Comparison of ENCODE assay signal across 7 cellular contexts in genomic region chr15:101642361-101642760, GRCh38. TPM values are rescaled to one million over a fixed set of nuclear protein-coding genes. Genes with fewer than 3 reads are reported as not detected.
A peak's percentile ranks its signal among the peaks of the same experiment; 100 is the strongest.
DNase-seq lines count a peak whose midpoint lies in the region; TF ChIP-seq lines count a peak whose summit lies in the region.

No MANE protein-coding gene starts in this region.

- CTCF ChIA-PET in HEK293 (lab: Yijun Ruan, JAX): interaction anchor here (0.7 to 5.4 kb wide), 39 partner anchors 8 to 1938 kb away, joined by 3 to 64 read pairs (median 8); partner anchors contain the start of genes SNRPA1 and TM2D3

- POLR2A ChIA-PET in HEK293 (lab: Yijun Ruan, JAX): interaction anchor here (1.5 kb wide), 1 partner anchor 348 kb away, joined by 4 read pairs; the partner anchor contains the start of gene SNRPA1

- 0 out of 2 replicates have a peak, but pooled peaks have one; percentile 38 for TF ChIP-seq CTCF in HEK293 (tag by site-specific recombination; IDR thresholded peaks at IDR 0.05)

- DNase-seq in SK-N-MC (ENCODE audit: low read depth, low spot score): no peak
- DNase-seq in fibroblast of peridontal ligament (ENCODE audit: extremely low read depth): peak; percentile 14
- DNase-seq in retina: peak; percentile 4
- no peak for DNase-seq in DMS153 (lab: John Stamatoyannopoulos, UW)
- DNase-seq in NCI-H1105 treated with DMSO at 0.1 percent for 48 hours (lab: John Stamatoyannopoulos, UW): no peak
- no peak for DNase-seq in mesenteric fat pad (ENCODE audit: low spot score)

- H3K9ac ChIP-seq in SK-N-MC (ENCODE audit: insufficient read length): peak overlapping the region; percentile 13

- H3K9me3 ChIP-seq in HEK293 (ENCODE audit: control insufficient read depth, insufficient read depth, low read depth, low read length): no peaks in the 10 kb centered on the region
- no peaks in the 10 kb centered on the region for H3K9me3 ChIP-seq in SK-N-MC (ENCODE audit: low read depth, low read length)

- peaks cover 74 to 78% of the 10 kb centered on the region in 2 experiments for H3K36me3 ChIP-seq in HEK293 (ENCODE audit: control insufficient read depth in 2 of 2, insufficient read depth in 1 of 2, low read length in 2 of 2)
- H3K36me3 ChIP-seq in SK-N-MC (ENCODE audit: insufficient read depth, low read length): peaks cover 64% of the 10 kb centered on the region

- peaks cover 4% of the 10 kb centered on the region; the same call in 1 of the 2 replicates for H3K4me1 ChIP-seq in HEK293 (ENCODE audit: control insufficient read depth, insufficient read depth, low read length)

- H3K27ac ChIP-seq in HEK293 (ENCODE audit: extremely low read depth, low read depth, low read length) (peak overlapping the region; percentile 47; the same call in 1 of the 2 replicates), SK-N-MC (peak overlapping the region; percentile 89)

- no peak overlapping the region for H3K4me3 ChIP-seq in HEK293 (ENCODE audit: low read depth, low read length)
- peak overlapping the region; percentile 8; the same call in 1 of the 2 replicates for H3K4me3 ChIP-seq in SK-N-MC

TF ChIP-seq in HEK293, 187 proteins besides CTCF, POLR2A, EP300 and RAD21:
- TF ChIP-seq ZNF600 (tag by site-specific recombination; IDR thresholded peaks at IDR 0.05) (no peak), ZNF274 (IDR thresholded peaks at IDR 0.05; ENCODE audit: low read length) (no peak), ZNF274 (tag by site-specific recombination; IDR thresholded peaks at IDR 0.05; ENCODE audit: borderline replicate concordance) (no peak), ZNF664 (tag by site-specific recombination; IDR thresholded peaks at IDR 0.05) (no peak), INSM2 (tag by site-specific recombination; IDR thresholded peaks at IDR 0.05) (no peak), SETDB1 (IDR thresholded peaks at IDR 0.05; ENCODE audit: insufficient read length, low read length) (no peak), ZNF626 (tag by site-specific recombination; IDR thresholded peaks at IDR 0.05) (no peak)
TF ChIP-seq in HEK293: peak in this region for 0.

RNA-seq across cellular contexts. Expression of gene TM2D3, which starts 9.8 kb away (rescaled TPM):
- total RNA-seq in mesenteric fat pad: 44.1 TPM

Comparison
In these comparisons a context has a peak if more than half of its experiments do, and no peak if none do; other contexts are left out.
1. DNase-seq: peak in fibroblast of peridontal ligament (single experiment) and retina (single experiment); none in SK-N-MC (single experiment), DMS153 (single experiment), NCI-H1105 treated with DMSO at 0.1 percent for 48 hours (single experiment) and mesenteric fat pad (single experiment).